In the genomic region with DNA sequence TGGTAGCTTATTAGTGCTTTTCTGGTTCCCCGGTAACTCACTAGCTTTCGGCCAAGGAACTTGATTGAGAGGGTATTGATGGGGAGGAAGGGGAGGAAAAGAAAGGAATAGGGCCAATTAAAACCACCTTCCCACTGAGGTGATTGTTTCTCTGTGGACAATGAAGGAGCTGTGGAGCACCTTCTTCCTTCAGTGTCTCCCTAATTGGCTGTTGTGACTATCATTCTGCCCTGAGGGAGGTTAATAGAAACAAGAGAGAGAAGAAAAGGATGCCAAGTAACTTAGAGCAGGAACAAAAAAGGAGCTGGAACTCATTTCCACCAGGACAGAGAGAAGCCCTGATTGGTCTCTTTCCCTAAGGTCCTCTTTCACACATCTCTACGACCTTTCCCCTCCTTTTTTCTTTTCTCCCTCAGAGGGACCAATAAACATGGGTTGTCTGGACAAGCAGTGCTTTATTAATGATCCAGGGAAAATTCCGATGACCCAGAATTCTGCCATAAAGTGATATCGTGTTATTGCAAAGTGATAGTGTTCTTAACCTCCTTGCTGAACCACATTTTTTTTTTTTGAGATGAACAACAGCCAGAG, we compare ENCODE assay signal across 23 cellular contexts.
"Had no signal": no experiment of that assay in that cellular context is flagged by ENCODE, and none has a peak within 500 bp of the region (broad histone marks: within the 10 kb centered on the region; RNA-seq: fewer than 3 reads in every experiment).

No MANE protein-coding gene starts in this region.

- H3K4me1 ChIP-seq: esophagus squamous epithelium, upper lobe of right lung had no signal

- H3K4me1 Mint-ChIP-seq: naive thymus-derived CD4-positive, alpha-beta T cell had no signal

- H3K27me3 Mint-ChIP-seq: naive thymus-derived CD4-positive, alpha-beta T cell; progenitor cell of endocrine pancreas had no signal

- H3K27me3 ChIP-seq: adrenal gland, esophagus squamous epithelium, heart left ventricle, stomach, upper lobe of right lung had no signal

- H3K4me3 ChIP-seq: adrenal gland, coronary artery, esophagus squamous epithelium, heart left ventricle, mucosa of descending colon, stomach, thoracic aorta, upper lobe of right lung had no signal

- H3K27ac ChIP-seq: coronary artery, esophagus squamous epithelium, heart left ventricle, stomach, thoracic aorta, upper lobe of right lung had no signal

- ATAC-seq: heart left ventricle; left colon; mucosa of descending colon; naive thymus-derived CD4-positive, alpha-beta T cell; SK-N-SH treated with all-trans-retinoic acid at 6 μM for 48 hours; upper lobe of right lung had no signal

- H3K27ac Mint-ChIP-seq: activated T-helper 2 cell treated with anti-CD3 and anti-CD28 coated beads, Interferon-gamma antibody, Interleukin-2, Interleukin-4, amounts not matched to agents 10 μg/mL and 5 μg/mL and 100 μg/mL, durations not matched to agents 14 hours and 24 hours and 36 hours; naive thymus-derived CD4-positive, alpha-beta T cell; progenitor cell of endocrine pancreas had no signal

- H3K4me3 Mint-ChIP-seq: naive thymus-derived CD4-positive, alpha-beta T cell had no signal

- DNase-seq: activated CD4-positive, alpha-beta T cell treated with anti-CD3 and anti-CD28 coated beads, Interleukin-2, amount 50 U/mL, for 4 hours; activated CD4-positive, CD25-positive, alpha-beta regulatory T cell treated with anti-CD3 and anti-CD28 coated beads, Interleukin-2, amount 50 U/mL, for 72 hours; activated naive CD4-positive, alpha-beta T cell treated with anti-CD3 and anti-CD28 coated beads, Interleukin-2, amount 50 U/mL, for 16 hours; effector CD4-positive, alpha-beta T cell; esophagus squamous epithelium; foreskin fibroblast; heart left ventricle; left colon; mucosa of descending colon; naive thymus-derived CD4-positive, alpha-beta T cell; occipital lobe; right cardiac atrium; small intestine; stomach; T-helper 1 cell; T1000; upper lobe of right lung had no signal

- H3K9me3 ChIP-seq: adrenal gland, esophagus squamous epithelium, heart left ventricle, mucosa of descending colon, stomach, thoracic aorta, upper lobe of right lung had no signal

- H3K9me3 Mint-ChIP-seq: activated T-helper 2 cell treated with anti-CD3 and anti-CD28 coated beads, Interferon-gamma antibody, Interleukin-2, Interleukin-4, amounts not matched to agents 10 μg/mL and 5 μg/mL and 100 μg/mL, durations not matched to agents 14 hours and 24 hours and 36 hours; naive thymus-derived CD4-positive, alpha-beta T cell had no signal

- H3K36me3 ChIP-seq: adrenal gland, esophagus squamous epithelium, heart left ventricle, stomach, thoracic aorta, upper lobe of right lung had no signal

- H3K36me3 Mint-ChIP-seq: naive thymus-derived CD4-positive, alpha-beta T cell had no signal
